Comparison of ENCODE assay signal across 23 cellular contexts in the genomic region with DNA sequence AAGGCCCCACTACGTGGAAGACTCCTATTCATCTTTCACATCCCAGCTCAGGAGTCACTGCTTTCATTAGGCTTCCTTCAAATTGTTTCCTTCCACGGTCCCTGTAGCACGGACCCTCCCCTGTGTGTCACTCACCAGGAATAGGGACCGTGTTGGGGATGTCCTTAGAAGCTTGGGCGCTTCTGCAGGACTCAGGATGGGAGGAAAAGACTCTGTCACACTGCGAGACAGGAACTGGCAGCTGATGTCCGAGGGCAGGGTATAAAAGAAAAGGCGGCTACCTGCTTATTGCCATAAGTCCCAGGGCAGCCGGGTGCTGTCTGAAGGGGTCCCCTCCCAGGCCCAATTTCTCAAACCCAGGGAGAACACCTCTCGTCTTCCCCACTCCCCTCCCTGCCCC.
DNase-seq lines count a peak whose midpoint lies in the region; ATAC-seq and TF ChIP-seq lines count a peak whose summit lies in the region.
"Had no signal": no experiment of that assay in that cellular context is flagged by ENCODE, and none has a peak within 500 bp of the region (broad histone marks: within the 10 kb centered on the region; RNA-seq: fewer than 3 reads in every experiment).

No MANE protein-coding gene starts in this region.

- no peak overlapping the region for H3K27ac Mint-ChIP-seq in activated CD8-positive, alpha-beta T cell treated with anti-CD3 and anti-CD28 coated beads, Interleukin-2, amount 10 ng/mL, durations not matched to agents 7 days and 5 days
- H3K27ac Mint-ChIP-seq in activated CD8-positive, alpha-beta T cell treated with anti-CD3 and anti-CD28 coated beads for 36 hours = no peak overlapping the region
- H3K27ac Mint-ChIP-seq in endodermal cell (no peak overlapping the region), MCF 10A (ENCODE audit: low read depth, unreplicated experiment) (no peak overlapping the region)
- peak overlapping the region; percentile 34 for H3K27ac Mint-ChIP-seq in stimulated activated memory B cell treated with anti-CD40 and anti-IgM and Interleukin-4, amounts not matched to agents 10 μg/mL and 1 μg/mL and 100 μg/mL, for 72 hours
- H3K27ac Mint-ChIP-seq: CD4-positive, alpha-beta memory T cell; GM23338 had no signal

- H3K27ac ChIP-seq in OCI-LY1 (ENCODE audit: low read depth, low read length, poor library complexity, severe bottlenecking) = peak overlapping the region; percentile 94
- no peak overlapping the region for H3K27ac ChIP-seq in endodermal cell (ENCODE audit: low read depth, low read length)
- H3K27ac ChIP-seq: A549, RWPE1, SK-N-MC had no signal

- H3K4me1 Mint-ChIP-seq in activated CD8-positive, alpha-beta T cell treated with anti-CD3 and anti-CD28 coated beads, Interleukin-2, amount 10 ng/mL, durations not matched to agents 7 days and 5 days (ENCODE audit: low read depth) = peaks cover 5% of the 10 kb centered on the region
- H3K4me1 Mint-ChIP-seq in activated CD8-positive, alpha-beta T cell treated with anti-CD3 and anti-CD28 coated beads for 36 hours (ENCODE audit: low read depth) = peaks cover 5% of the 10 kb centered on the region
- H3K4me1 Mint-ChIP-seq in endodermal cell (peaks cover 24% of the 10 kb centered on the region), MCF 10A (ENCODE audit: insufficient read depth, unreplicated experiment) (no peaks in the 10 kb centered on the region)
- H3K4me1 Mint-ChIP-seq in stimulated activated memory B cell treated with anti-CD40 and anti-IgM and Interleukin-4, amounts not matched to agents 10 μg/mL and 1 μg/mL and 100 μg/mL, for 72 hours = peaks cover 51% of the 10 kb centered on the region

- no peak for ATAC-seq in activated CD8-positive, alpha-beta T cell treated with anti-CD3 and anti-CD28 coated beads, Interleukin-2, amount 10 ng/mL, durations not matched to agents 7 days and 5 days
- no peak for ATAC-seq in activated CD8-positive, alpha-beta T cell treated with anti-CD3 and anti-CD28 coated beads for 36 hours
- no peak for ATAC-seq in stimulated activated memory B cell treated with anti-CD40 and anti-IgM and Interleukin-4, amounts not matched to agents 10 μg/mL and 1 μg/mL and 100 μg/mL, for 72 hours
- ATAC-seq in SK-N-SH treated with all-trans-retinoic acid at 6 μM for 48 hours (no peak), HG03565 (IDR thresholded peaks at IDR 0.05; ENCODE audit: unreplicated experiment) (no peak)

- BruUV-seq in MCF 10A (replicated peaks; lab: Mats Ljungman, UMichigan) = no TSS peak

- no peaks in the 10 kb centered on the region for H4K20me1 ChIP-seq in OCI-LY1 (ENCODE audit: insufficient read depth, low read length)

- H3K36me3 ChIP-seq in OCI-LY1 (ENCODE audit: insufficient read depth, low read length) (no peaks in the 10 kb centered on the region), endodermal cell (ENCODE audit: control insufficient read depth, insufficient read depth, low read length) (no peaks in the 10 kb centered on the region)

- H3K4me3 Mint-ChIP-seq in activated CD8-positive, alpha-beta T cell treated with anti-CD3 and anti-CD28 coated beads, Interleukin-2, amount 10 ng/mL, durations not matched to agents 7 days and 5 days = no peak overlapping the region
- H3K4me3 Mint-ChIP-seq in activated CD8-positive, alpha-beta T cell treated with anti-CD3 and anti-CD28 coated beads for 36 hours = no peak overlapping the region
- H3K4me3 Mint-ChIP-seq in endodermal cell (no peak overlapping the region), MCF 10A (ENCODE audit: unreplicated experiment) (no peak overlapping the region)
- no peak overlapping the region for H3K4me3 Mint-ChIP-seq in stimulated activated memory B cell treated with anti-CD40 and anti-IgM and Interleukin-4, amounts not matched to agents 10 μg/mL and 1 μg/mL and 100 μg/mL, for 72 hours
- H3K4me3 Mint-ChIP-seq: CD4-positive, alpha-beta memory T cell; GM23338; H9 had no signal

- DNase-seq in activated CD8-positive, alpha-beta T cell treated with anti-CD3 and anti-CD28 coated beads, Interleukin-2, amount 10 ng/mL, durations not matched to agents 7 days and 5 days = peak; percentile 5
- DNase-seq in activated CD8-positive, alpha-beta T cell treated with anti-CD3 and anti-CD28 coated beads for 36 hours = no peak
- no peak for DNase-seq in endodermal cell
- DNase-seq in MCF 10A (ENCODE audit: unreplicated experiment) = no peak
- DNase-seq: AML-193; C1 segment of cervical spinal cord; Caco-2; CD4-positive, alpha-beta memory T cell; EL; GDM1; H9; Kasumi-1; SW 1271 had no signal

- H3K27me3 Mint-ChIP-seq in activated CD8-positive, alpha-beta T cell treated with anti-CD3 and anti-CD28 coated beads, Interleukin-2, amount 10 ng/mL, durations not matched to agents 7 days and 5 days (ENCODE audit: low read depth) = peaks cover 2% of the 10 kb centered on the region
- H3K27me3 Mint-ChIP-seq in activated CD8-positive, alpha-beta T cell treated with anti-CD3 and anti-CD28 coated beads for 36 hours = peaks cover 8% of the 10 kb centered on the region
- H3K27me3 Mint-ChIP-seq in endodermal cell (ENCODE audit: insufficient read depth) = peaks cover 2% of the 10 kb centered on the region
- H3K27me3 Mint-ChIP-seq in stimulated activated memory B cell treated with anti-CD40 and anti-IgM and Interleukin-4, amounts not matched to agents 10 μg/mL and 1 μg/mL and 100 μg/mL, for 72 hours = no peaks in the 10 kb centered on the region
- no peaks in the 10 kb centered on the region for H3K27me3 Mint-ChIP-seq in MCF 10A (ENCODE audit: insufficient read depth, unreplicated experiment)
- H3K27me3 Mint-ChIP-seq: CD4-positive, alpha-beta memory T cell had no signal

- no peaks in the 10 kb centered on the region for H3K36me3 Mint-ChIP-seq in activated CD8-positive, alpha-beta T cell treated with anti-CD3 and anti-CD28 coated beads, Interleukin-2, amount 10 ng/mL, durations not matched to agents 7 days and 5 days (ENCODE audit: low read depth)
- no peaks in the 10 kb centered on the region for H3K36me3 Mint-ChIP-seq in activated CD8-positive, alpha-beta T cell treated with anti-CD3 and anti-CD28 coated beads for 36 hours (ENCODE audit: low read depth)
- H3K36me3 Mint-ChIP-seq in endodermal cell (ENCODE audit: low read depth) = no peaks in the 10 kb centered on the region
- no peaks in the 10 kb centered on the region for H3K36me3 Mint-ChIP-seq in stimulated activated memory B cell treated with anti-CD40 and anti-IgM and Interleukin-4, amounts not matched to agents 10 μg/mL and 1 μg/mL and 100 μg/mL, for 72 hours
- peaks cover 7% of the 10 kb centered on the region for H3K36me3 Mint-ChIP-seq in MCF 10A (ENCODE audit: insufficient read depth, unreplicated experiment)
- H3K36me3 Mint-ChIP-seq: CD4-positive, alpha-beta memory T cell had no signal

- no peaks in the 10 kb centered on the region for H3F3A ChIP-seq in OCI-LY1 (ENCODE audit: insufficient read depth, low read length)

- H3K27me3 ChIP-seq in OCI-LY1 (ENCODE audit: insufficient read depth, low read length) (no peaks in the 10 kb centered on the region), endodermal cell (ENCODE audit: control insufficient read depth, insufficient read depth, low read length, poor library complexity, severe bottlenecking) (no peaks in the 10 kb centered on the region)

- H3K4me1 ChIP-seq in OCI-LY1 (ENCODE audit: insufficient read depth, low read length, severe bottlenecking) (peaks cover 86% of the 10 kb centered on the region), endodermal cell (ENCODE audit: control insufficient read depth, insufficient read depth, low read length) (peaks cover 13% of the 10 kb centered on the region)
- H3K4me1 ChIP-seq: A549 had no signal

- POLR2A ChIA-PET in activated CD8-positive, alpha-beta T cell treated with anti-CD3 and anti-CD28 coated beads, Interleukin-2, amount 10 ng/mL, durations not matched to agents 7 days and 5 days (lab: Charles Lee) = no interaction called here
- POLR2A ChIA-PET in activated CD8-positive, alpha-beta T cell treated with anti-CD3 and anti-CD28 coated beads for 36 hours (lab: Charles Lee) = no interaction called here
- POLR2A ChIA-PET in MCF 10A (lab: Yijun Ruan, JAX) = no interaction called here

- no peak overlapping the region for H2AFZ ChIP-seq in OCI-LY1 (ENCODE audit: low read length)

- no peak overlapping the region for H3K4me3 ChIP-seq in OCI-LY1 (ENCODE audit: low read depth, low read length, poor library complexity, severe bottlenecking)
- H3K4me3 ChIP-seq in endodermal cell (ENCODE audit: low read length) = peak overlapping the region; percentile 20
- H3K4me3 ChIP-seq: A549, GM12878, GM23338, K562, SK-N-MC had no signal

- intact Hi-C loops in activated CD8-positive, alpha-beta T cell treated with anti-CD3 and anti-CD28 coated beads for 36 hours (cut with micrococcal nuclease) = no loop called here
- intact Hi-C loops in MCF 10A (cut with micrococcal nuclease) = no loop called here

- H3K9me3 ChIP-seq in OCI-LY1 (ENCODE audit: low read length) = no peaks in the 10 kb centered on the region
- no peaks in the 10 kb centered on the region for H3K9me3 ChIP-seq in endodermal cell (ENCODE audit: control insufficient read depth, low read length)
- H3K9me3 ChIP-seq: A549, Caco-2 had no signal

- H3K9me3 Mint-ChIP-seq in activated CD8-positive, alpha-beta T cell treated with anti-CD3 and anti-CD28 coated beads, Interleukin-2, amount 10 ng/mL, durations not matched to agents 7 days and 5 days (ENCODE audit: insufficient read depth) = no peaks in the 10 kb centered on the region
- H3K9me3 Mint-ChIP-seq in activated CD8-positive, alpha-beta T cell treated with anti-CD3 and anti-CD28 coated beads for 36 hours = no peaks in the 10 kb centered on the region
- H3K9me3 Mint-ChIP-seq in endodermal cell (no peaks in the 10 kb centered on the region), MCF 10A (ENCODE audit: unreplicated experiment) (no peaks in the 10 kb centered on the region)
- no peaks in the 10 kb centered on the region for H3K9me3 Mint-ChIP-seq in stimulated activated memory B cell treated with anti-CD40 and anti-IgM and Interleukin-4, amounts not matched to agents 10 μg/mL and 1 μg/mL and 100 μg/mL, for 72 hours
- H3K9me3 Mint-ChIP-seq: CD4-positive, alpha-beta memory T cell; GM23338; H9 had no signal

- H3K9me2 ChIP-seq in OCI-LY1 (ENCODE audit: low read depth, low read length) = no peaks in the 10 kb centered on the region

- TF ChIP-seq CTCF in activated CD8-positive, alpha-beta T cell treated with anti-CD3 and anti-CD28 coated beads for 36 hours (IDR thresholded peaks at IDR 0.05) = no peak
- no peak for TF ChIP-seq CTCF in OCI-LY1 (IDR thresholded peaks at IDR 0.05; ENCODE audit: low read length)
- no peak for TF ChIP-seq CTCF in endodermal cell (conservative IDR thresholded peaks at IDR 0.05)
- no peak for TF ChIP-seq CTCF in MCF 10A (IDR thresholded peaks at IDR 0.05; ENCODE audit: unreplicated experiment)

- H3K79me2 ChIP-seq in OCI-LY1 (ENCODE audit: insufficient read depth, low read length) = no peaks in the 10 kb centered on the region

- H3K9ac ChIP-seq in OCI-LY1 (ENCODE audit: low read length) (no peak overlapping the region; the same call in 1 of the 2 replicates), endodermal cell (ENCODE audit: extremely low read depth, low read length, poor library complexity, severe bottlenecking) (no peak overlapping the region)

- H3K4me2 ChIP-seq in OCI-LY1 (ENCODE audit: low read length) = no peak overlapping the region
- H3K4me2 ChIP-seq: A549, GM23338 had no signal

- WGBS in endodermal cell (ENCODE audit: insufficient coverage in 1 of 2, insufficient read length in 1 of 2), 2 experiments = 84 to 86% methylated on average over 5 to 10 of the region's 10 CpGs

- CTCF ChIA-PET in activated CD8-positive, alpha-beta T cell treated with anti-CD3 and anti-CD28 coated beads, Interleukin-2, amount 10 ng/mL, durations not matched to agents 7 days and 5 days (lab: Charles Lee) = no interaction called here
- CTCF ChIA-PET in activated CD8-positive, alpha-beta T cell treated with anti-CD3 and anti-CD28 coated beads for 36 hours (lab: Charles Lee) = no interaction called here
- CTCF ChIA-PET in MCF 10A (lab: Yijun Ruan, JAX) = interaction anchor here (0.6 kb wide), 1 partner anchor 82 kb away, joined by 3 read pairs; no protein-coding TSS in a partner anchor
